9 cellular contexts compared by ENCODE assay signal in the genomic region with DNA sequence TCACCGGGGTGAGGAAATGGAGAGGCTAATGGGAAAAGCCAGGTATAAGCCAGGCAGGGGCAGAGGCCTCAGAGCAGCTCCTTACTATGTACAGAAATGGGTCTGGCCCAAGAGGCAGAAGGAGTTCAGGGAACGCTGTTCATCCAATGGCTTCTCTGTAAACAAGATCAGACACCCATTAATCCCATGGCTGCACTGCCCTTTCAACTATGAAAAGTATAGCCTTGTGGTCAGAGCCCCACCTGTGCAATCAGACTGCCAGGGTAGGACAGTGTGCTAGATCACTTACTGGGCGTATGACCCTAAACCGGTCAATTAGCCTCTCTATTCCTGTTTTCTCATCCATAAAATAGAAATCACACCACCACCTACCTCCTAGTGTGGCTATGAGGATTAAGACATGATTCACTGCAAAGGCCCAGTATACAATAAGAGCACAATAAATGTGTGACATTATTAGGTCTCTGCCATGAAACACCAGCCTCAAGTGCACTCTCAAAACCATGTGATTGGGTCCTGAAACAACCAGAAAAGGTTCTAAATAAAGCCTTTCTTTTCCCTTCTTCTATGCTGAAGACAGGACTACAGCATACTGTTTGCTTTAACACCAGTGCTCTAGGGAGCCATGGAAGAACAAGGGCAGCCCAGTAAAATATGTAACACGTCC. TPM values are rescaled to one million over a fixed set of nuclear protein-coding genes. Genes with fewer than 3 reads are reported as not detected.
DNase-seq lines count a peak whose midpoint lies in the region; ATAC-seq and TF ChIP-seq lines count a peak whose summit lies in the region.
"Had no signal": no experiment of that assay in that cellular context is flagged by ENCODE, and none has a peak within 500 bp of the region (broad histone marks: within the 10 kb centered on the region; RNA-seq: fewer than 3 reads in every experiment).

No MANE protein-coding gene starts in this region.

- peak overlapping the region; percentile 49 for H3K27ac ChIP-seq in C4-2B

- peak overlapping the region; percentile 86 for H3K4me3 Mint-ChIP-seq in activated naive CD8-positive, alpha-beta T cell treated with anti-CD3 and anti-CD28 coated beads for 36 hours
- H3K4me3 Mint-ChIP-seq in natural killer cell (peak overlapping the region; percentile 96), mesothelial cell of epicardium (no peak overlapping the region)

- H3K4me1 Mint-ChIP-seq in activated naive CD8-positive, alpha-beta T cell treated with anti-CD3 and anti-CD28 coated beads for 36 hours, result peaks cover 70% of the 10 kb centered on the region
- H3K4me1 Mint-ChIP-seq in natural killer cell, result peaks cover 78 to 80% of the 10 kb centered on the region in 2 donors
- peaks cover 7% of the 10 kb centered on the region for H3K4me1 Mint-ChIP-seq in mesothelial cell of epicardium

- H3K27ac Mint-ChIP-seq in activated naive CD8-positive, alpha-beta T cell treated with anti-CD3 and anti-CD28 coated beads for 36 hours, result peak overlapping the region; percentile 90
- peak overlapping the region; percentile 94 to 97 for H3K27ac Mint-ChIP-seq in natural killer cell
- H3K27ac Mint-ChIP-seq in mesothelial cell of epicardium, result no peak overlapping the region

- no peaks in the 10 kb centered on the region for H3K27me3 Mint-ChIP-seq in activated naive CD8-positive, alpha-beta T cell treated with anti-CD3 and anti-CD28 coated beads for 36 hours
- H3K27me3 Mint-ChIP-seq in natural killer cell (ENCODE audit: low read depth in 2 of 2) (no peaks in the 10 kb centered on the region), mesothelial cell of epicardium (ENCODE audit: low read depth) (peaks cover 16% of the 10 kb centered on the region)

- H3K4me3 ChIP-seq in GM12865 (ENCODE audit: low read depth, low read length), result peak overlapping the region; percentile 91

- peak; percentile 60 for DNase-seq in GM12865 (ENCODE audit: low read depth)
- no peak for DNase-seq in activated naive CD8-positive, alpha-beta T cell treated with anti-CD3 and anti-CD28 coated beads for 36 hours
- no peak for DNase-seq in natural killer cell
- no peak for DNase-seq in NCI-H146 (lab: John Stamatoyannopoulos, UW)
- no peak for DNase-seq in AG20443 (ENCODE audit: low spot score)
- no peak for DNase-seq in mesothelial cell of epicardium (ENCODE audit: low spot score in 2 of 2, unreplicated experiment in 2 of 2)
- DNase-seq: DMS53 had no signal

- H3K36me3 Mint-ChIP-seq in activated naive CD8-positive, alpha-beta T cell treated with anti-CD3 and anti-CD28 coated beads for 36 hours, result peaks cover 47% of the 10 kb centered on the region
- H3K36me3 Mint-ChIP-seq in natural killer cell, result peaks cover 9% of the 10 kb centered on the region
- H3K36me3 Mint-ChIP-seq in mesothelial cell of epicardium, result no peaks in the 10 kb centered on the region

- ATAC-seq in natural killer cell (no peak), GM18520 (IDR thresholded peaks at IDR 0.05; ENCODE audit: unreplicated experiment) (no peak)

- no peaks in the 10 kb centered on the region for H3K9me3 Mint-ChIP-seq in activated naive CD8-positive, alpha-beta T cell treated with anti-CD3 and anti-CD28 coated beads for 36 hours
- no peaks in the 10 kb centered on the region for H3K9me3 Mint-ChIP-seq in natural killer cell
- no peaks in the 10 kb centered on the region for H3K9me3 Mint-ChIP-seq in mesothelial cell of epicardium

- TF ChIP-seq CTCF in C4-2B (conservative IDR thresholded peaks at IDR 0.05) (no peak), GM12865 (IDR thresholded peaks at IDR 0.05; ENCODE audit: insufficient read depth, low read depth, low read length, missing control alignments) (no peak), natural killer cell (IDR thresholded peaks at IDR 0.05) (no peak), mesothelial cell of epicardium (IDR thresholded peaks at IDR 0.05; ENCODE audit: unreplicated experiment) (no peak)

- intact Hi-C loops in natural killer cell (cut with micrococcal nuclease), result loop anchor here (5.0 kb wide), 1 partner anchor 1649 kb away; the partner anchor contains the start of gene SLC39A10

RNA-seq across cellular contexts. Expression of gene ANKRD44, which starts 4.4 kb away (rescaled TPM):
- total RNA-seq in activated naive CD8-positive, alpha-beta T cell treated with anti-CD3 and anti-CD28 coated beads for 36 hours, result 100 to 1,000 TPM; 118 to 121 TPM
- total RNA-seq in natural killer cell, result 100 to 1,000 TPM; 252 to 376 (median 311) TPM
- 7.7 to 10.8 TPM (median 10.4 TPM) in 3 replicates for total RNA-seq in mesothelial cell of epicardium

Comparison
In these comparisons a context has a peak if more than half of its experiments do, and no peak if none do; other contexts are left out.
1. RNA of gene ANKRD44, which starts 4.4 kb away (total RNA-seq): 252 to 376 TPM in natural killer cell and 118 to 121 TPM in activated naive CD8-positive, alpha-beta T cell treated with anti-CD3 and anti-CD28 coated beads for 36 hours; 7.7 to 10.8 TPM in mesothelial cell of epicardium; every median in the first group is over 10 times any median in the second.